8 cellular contexts compared by ENCODE assay signal in genomic region chr7:74479961-74480829, GRCh38. TPM values are rescaled to one million over a fixed set of nuclear protein-coding genes. Genes with fewer than 3 reads are reported as not detected.
DNase-seq lines count a peak whose midpoint lies in the region; ATAC-seq and TF ChIP-seq lines count a peak whose summit lies in the region.

No MANE protein-coding gene starts in this region.

- H3K4me1 ChIP-seq in left lung (peaks cover 47 to 76% of the 10 kb centered on the region in 2 donors), stomach smooth muscle (ENCODE audit: control insufficient read depth, insufficient read depth, low read length) (peaks cover 70% of the 10 kb centered on the region)

- CTCF ChIA-PET in Calu3 (lab: Charles Lee): interaction anchor here (0.7 kb wide), 1 partner anchor 583 kb away, joined by 3 read pairs; no protein-coding TSS in a partner anchor

- ATAC-seq in left lung (peak; percentile 26), HG02678 (IDR thresholded peaks at IDR 0.05; ENCODE audit: unreplicated experiment) (no peak)

- BruUV-seq in Calu3 (replicated peaks; lab: Mats Ljungman, UMichigan): no TSS peak

- H3K9me3 Mint-ChIP-seq in Calu3 (ENCODE audit: low read depth, unreplicated experiment): no peaks in the 10 kb centered on the region

- H3K27me3 ChIP-seq in left lung (peaks cover 0 to 34% of the 10 kb centered on the region in 2 donors), stomach smooth muscle (ENCODE audit: control insufficient read depth in 1 of 2, insufficient read depth in 2 of 2, low read length in 2 of 2) (no peaks in the 10 kb centered on the region)

- peaks cover 24% of the 10 kb centered on the region for H3K36me3 Mint-ChIP-seq in Calu3 (ENCODE audit: insufficient read depth, unreplicated experiment)

- H3K9me3 ChIP-seq in left lung (no peaks in the 10 kb centered on the region), stomach smooth muscle (ENCODE audit: control insufficient read depth in 2 of 2, low read length in 2 of 2) (no peaks in the 10 kb centered on the region)

- peak overlapping the region; percentile 58 for H3K27ac Mint-ChIP-seq in Calu3 (ENCODE audit: unreplicated experiment)

- H3K4me1 Mint-ChIP-seq in Calu3 (ENCODE audit: low read depth, unreplicated experiment): peaks cover 46% of the 10 kb centered on the region

- peak overlapping the region; percentile 29 for H3K4me3 Mint-ChIP-seq in Calu3 (ENCODE audit: low read depth, unreplicated experiment)

- H3K9ac ChIP-seq in stomach smooth muscle (ENCODE audit: low read length in 2 of 2): peak overlapping the region; percentile 90

- intact Hi-C loops in Calu3 (cut with micrococcal nuclease; ENCODE audit: unreplicated experiment): no loop called here
- intact Hi-C loops in left lung (cut with DNase I): no loop called here

- H3K36me3 ChIP-seq in left lung (no peaks in the 10 kb centered on the region), stomach smooth muscle (ENCODE audit: control insufficient read depth in 2 of 2, insufficient read depth in 2 of 2, low read length in 2 of 2) (no peaks in the 10 kb centered on the region)

- DNase-seq in Calu3: no peak
- peak; percentile 53 for DNase-seq in NCI-H226
- peak; percentile 61 to 87 for DNase-seq in dermis microvascular lymphatic vessel endothelial cell (ENCODE audit: low read depth in 2 of 2)
- DNase-seq in left lung: peak; percentile 74 to 86
- no peak for DNase-seq in RKO (ENCODE audit: low spot score)
- DNase-seq in cortex of kidney (lab: John Stamatoyannopoulos, UW): no peak

- no peaks in the 10 kb centered on the region for H3K27me3 Mint-ChIP-seq in Calu3 (ENCODE audit: unreplicated experiment)

- H3K27ac ChIP-seq in left lung (peak overlapping the region; percentile 87 to 89), stomach smooth muscle (ENCODE audit: low read length) (peak overlapping the region; percentile 98)

- TF ChIP-seq CTCF in Calu3 (IDR thresholded peaks at IDR 0.05; ENCODE audit: unreplicated experiment) (no peak), left lung (IDR thresholded peaks at IDR 0.05) (no peak)

- H3K4me3 ChIP-seq in left lung (peak overlapping the region; percentile 19 to 40), stomach smooth muscle (ENCODE audit: low read length in 2 of 2) (peak overlapping the region; percentile 60 to 71)

RNA-seq across cellular contexts. Expression of gene GTF2IRD1, which starts 26.5 kb away (rescaled TPM):
- 29.2 and 31.1 TPM in 2 replicates for total RNA-seq in Calu3 (2022)
- total RNA-seq in dermis microvascular lymphatic vessel endothelial cell: 4.1 and 6.8 TPM in 2 replicates
- 10 to 100 TPM; 20.8 to 28.3 TPM for total RNA-seq in left lung

Comparison
In these comparisons a context has a peak if more than half of its experiments do, and no peak if none do; other contexts are left out.
1. DNase-seq: peak in NCI-H226 (single experiment), dermis microvascular lymphatic vessel endothelial cell (2 of 2) and left lung (2 of 2); none in Calu3 (single experiment), RKO (single experiment) and cortex of kidney (single experiment).